In the genomic region with DNA sequence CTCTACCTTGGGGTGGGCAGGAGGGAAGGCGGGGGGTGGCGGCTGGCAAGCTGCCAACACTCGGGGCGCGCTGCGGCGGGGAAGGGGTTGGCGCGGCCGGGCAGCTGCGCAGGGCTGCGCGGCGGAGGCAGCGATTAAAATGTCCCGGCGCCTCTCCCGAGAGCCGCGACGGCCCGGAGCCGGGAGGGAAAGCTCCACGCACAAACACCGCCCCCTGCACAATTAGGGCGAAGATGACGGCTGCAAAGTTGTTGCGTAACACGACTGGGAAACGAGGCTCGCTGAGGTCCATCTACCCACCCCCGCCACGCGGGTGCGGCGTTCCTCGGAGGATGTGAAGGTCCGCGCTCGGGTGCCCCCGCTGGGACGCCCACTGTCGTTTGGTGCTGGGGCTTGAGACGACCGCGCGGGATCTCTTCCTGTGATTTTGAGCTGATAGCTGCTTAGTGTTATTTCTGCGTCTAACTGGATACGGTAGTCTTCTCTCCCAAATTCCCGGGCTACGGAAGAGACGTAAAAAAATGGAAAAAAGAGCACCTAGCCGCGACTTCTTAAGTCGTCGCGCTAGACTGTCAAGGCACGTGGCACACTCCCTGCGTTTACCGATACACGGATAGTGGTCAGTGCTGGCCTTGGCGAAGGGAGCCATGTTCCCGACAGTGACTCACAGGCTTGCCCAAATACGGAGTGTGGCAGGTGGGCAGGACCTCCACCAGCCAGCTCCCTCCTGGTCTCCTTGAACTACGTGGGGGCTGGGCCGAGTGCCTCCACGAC, we compare ENCODE assay signal across 1 cellular context.
A peak's percentile ranks its signal among the peaks of the same experiment; 100 is the strongest.
TF ChIP-seq lines count a peak whose summit lies in the region.

No MANE protein-coding gene starts in this region.

TF ChIP-seq in HepG2, 621 proteins besides CTCF, POLR2A, EP300 and RAD21 (continued from another document and continues in another):
- TF ChIP-seq ZNF318 (CRISPR knock-in tag; IDR thresholded peaks at IDR 0.05): no peak
- TF ChIP-seq SOX6 (IDR thresholded peaks at IDR 0.05): no peak
- peak; percentile 41; the same call in 1 of the 2 replicates for TF ChIP-seq SOX6 (CRISPR knock-in tag; IDR thresholded peaks at IDR 0.05)
- TF ChIP-seq HDAC2 (CRISPR knock-in tag; IDR thresholded peaks at IDR 0.05): peak; percentile 13; the same call in 1 of the 2 replicates
- TF ChIP-seq, protein P1, sequence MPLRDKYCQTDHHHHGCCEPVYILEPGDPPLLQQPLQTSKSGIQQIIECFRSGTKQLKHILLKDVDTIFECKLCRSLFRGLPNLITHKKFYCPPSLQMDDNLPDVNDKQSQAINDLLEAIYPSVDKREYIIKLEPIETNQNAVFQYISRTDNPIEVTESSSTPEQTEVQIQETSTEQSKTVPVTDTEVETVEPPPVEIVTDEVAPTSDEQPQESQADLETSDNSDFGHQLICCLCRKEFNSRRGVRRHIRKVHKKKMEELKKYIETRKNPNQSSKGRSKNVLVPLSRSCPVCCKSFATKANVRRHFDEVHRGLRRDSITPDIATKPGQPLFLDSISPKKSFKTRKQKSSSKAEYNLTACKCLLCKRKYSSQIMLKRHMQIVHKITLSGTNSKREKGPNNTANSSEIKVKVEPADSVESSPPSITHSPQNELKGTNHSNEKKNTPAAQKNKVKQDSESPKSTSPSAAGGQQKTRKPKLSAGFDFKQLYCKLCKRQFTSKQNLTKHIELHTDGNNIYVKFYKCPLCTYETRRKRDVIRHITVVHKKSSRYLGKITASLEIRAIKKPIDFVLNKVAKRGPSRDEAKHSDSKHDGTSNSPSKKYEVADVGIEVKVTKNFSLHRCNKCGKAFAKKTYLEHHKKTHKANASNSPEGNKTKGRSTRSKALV (CRISPR knock-in tag; IDR thresholded peaks at IDR 0.05): no peak
- no peak; the same call in 1 of the 2 replicates for TF ChIP-seq ZFP37 (CRISPR knock-in tag; IDR thresholded peaks at IDR 0.05; ENCODE audit: borderline replicate concordance)
- peak; percentile 43; the same call in 1 of the 2 replicates for TF ChIP-seq ZNF547 (CRISPR knock-in tag; IDR thresholded peaks at IDR 0.05)
- no peak for TF ChIP-seq ZNF674 (CRISPR knock-in tag; IDR thresholded peaks at IDR 0.05; ENCODE audit: low read depth)
- TF ChIP-seq ZNF772 (CRISPR knock-in tag; IDR thresholded peaks at IDR 0.05): peak; percentile 70; the same call in 1 of the 2 replicates
- 0 out of 2 replicates have a peak, but pooled peaks have one; percentile 46 for TF ChIP-seq SP5 (CRISPR knock-in tag; IDR thresholded peaks at IDR 0.05; ENCODE audit: borderline replicate concordance, low read depth)
- TF ChIP-seq ZNF891 (CRISPR knock-in tag; IDR thresholded peaks at IDR 0.05): peak; percentile 51; the same call in 1 of the 2 replicates
- no peak for TF ChIP-seq NFKBIZ (CRISPR knock-in tag; IDR thresholded peaks at IDR 0.05)
- no peak; the same call in 1 of the 2 replicates for TF ChIP-seq ZBTB26 (CRISPR knock-in tag; IDR thresholded peaks at IDR 0.05; ENCODE audit: borderline replicate concordance)
- TF ChIP-seq, protein P2, sequence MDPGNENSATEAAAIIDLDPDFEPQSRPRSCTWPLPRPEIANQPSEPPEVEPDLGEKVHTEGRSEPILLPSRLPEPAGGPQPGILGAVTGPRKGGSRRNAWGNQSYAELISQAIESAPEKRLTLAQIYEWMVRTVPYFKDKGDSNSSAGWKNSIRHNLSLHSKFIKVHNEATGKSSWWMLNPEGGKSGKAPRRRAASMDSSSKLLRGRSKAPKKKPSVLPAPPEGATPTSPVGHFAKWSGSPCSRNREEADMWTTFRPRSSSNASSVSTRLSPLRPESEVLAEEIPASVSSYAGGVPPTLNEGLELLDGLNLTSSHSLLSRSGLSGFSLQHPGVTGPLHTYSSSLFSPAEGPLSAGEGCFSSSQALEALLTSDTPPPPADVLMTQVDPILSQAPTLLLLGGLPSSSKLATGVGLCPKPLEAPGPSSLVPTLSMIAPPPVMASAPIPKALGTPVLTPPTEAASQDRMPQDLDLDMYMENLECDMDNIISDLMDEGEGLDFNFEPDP (CRISPR knock-in tag; conservative IDR thresholded peaks at IDR 0.05): no peak
- no peak for TF ChIP-seq MYC (CRISPR knock-in tag; IDR thresholded peaks at IDR 0.05; ENCODE audit: borderline replicate concordance)
- TF ChIP-seq PHB2 (IDR thresholded peaks at IDR 0.05; ENCODE audit: partially characterized antibody): no peak
- peak; percentile 44 for TF ChIP-seq ZNF883 (CRISPR knock-in tag; IDR thresholded peaks at IDR 0.05; ENCODE audit: not compliant biosample characterization)
- TF ChIP-seq HDAC1 (CRISPR knock-in tag; IDR thresholded peaks at IDR 0.05): peak; percentile 81
- no peak for TF ChIP-seq FOXC1 (CRISPR knock-in tag; IDR thresholded peaks at IDR 0.05; ENCODE audit: borderline replicate concordance)
- peak; percentile 79 for TF ChIP-seq RBM39 (IDR thresholded peaks at IDR 0.05; ENCODE audit: low read depth, low read length, poor library complexity, severe bottlenecking)
- no peak for TF ChIP-seq KAT7 (CRISPR knock-in tag; IDR thresholded peaks at IDR 0.05; ENCODE audit: borderline replicate concordance)
- TF ChIP-seq ZNF484 (CRISPR knock-in tag; IDR thresholded peaks at IDR 0.05; ENCODE audit: borderline replicate concordance, low read depth): 0 out of 2 replicates have a peak, but pooled peaks have one; percentile 46
- peak; percentile 54; the same call in 1 of the 2 replicates for TF ChIP-seq ZNF350 (CRISPR knock-in tag; IDR thresholded peaks at IDR 0.05; ENCODE audit: borderline replicate concordance, low read depth)
- TF ChIP-seq EHMT2 (IDR thresholded peaks at IDR 0.05; ENCODE audit: borderline replicate concordance, low read depth, low read length): no peak
- TF ChIP-seq, protein P3, sequence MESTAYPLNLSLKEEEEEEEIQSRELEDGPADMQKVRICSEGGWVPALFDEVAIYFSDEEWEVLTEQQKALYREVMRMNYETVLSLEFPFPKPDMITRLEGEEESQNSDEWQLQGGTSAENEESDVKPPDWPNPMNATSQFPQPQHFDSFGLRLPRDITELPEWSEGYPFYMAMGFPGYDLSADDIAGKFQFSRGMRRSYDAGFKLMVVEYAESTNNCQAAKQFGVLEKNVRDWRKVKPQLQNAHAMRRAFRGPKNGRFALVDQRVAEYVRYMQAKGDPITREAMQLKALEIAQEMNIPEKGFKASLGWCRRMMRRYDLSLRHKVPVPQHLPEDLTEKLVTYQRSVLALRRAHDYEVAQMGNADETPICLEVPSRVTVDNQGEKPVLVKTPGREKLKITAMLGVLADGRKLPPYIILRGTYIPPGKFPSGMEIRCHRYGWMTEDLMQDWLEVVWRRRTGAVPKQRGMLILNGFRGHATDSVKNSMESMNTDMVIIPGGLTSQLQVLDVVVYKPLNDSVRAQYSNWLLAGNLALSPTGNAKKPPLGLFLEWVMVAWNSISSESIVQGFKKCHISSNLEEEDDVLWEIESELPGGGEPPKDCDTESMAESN (CRISPR knock-in tag; conservative IDR thresholded peaks at IDR 0.05): peak; percentile 45; the same call in 1 of the 2 replicates
- TF ChIP-seq ZBTB42 (CRISPR knock-in tag; IDR thresholded peaks at IDR 0.05): no peak
- no peak for TF ChIP-seq ATRX (CRISPR knock-in tag; IDR thresholded peaks at IDR 0.05; ENCODE audit: borderline replicate concordance)
- TF ChIP-seq ZNF564 (CRISPR knock-in tag; IDR thresholded peaks at IDR 0.05): peak; percentile 54; the same call in 1 of the 2 replicates
- TF ChIP-seq U2AF1 (optimal IDR thresholded peaks at IDR 0.05; ENCODE audit: low read depth, low read length): no peak
- TF ChIP-seq ATM (IDR thresholded peaks at IDR 0.05; ENCODE audit: borderline replicate concordance): no peak
- TF ChIP-seq TCF7L2 (IDR thresholded peaks at IDR 0.05; ENCODE audit: low read depth, low read length): no peak
- TF ChIP-seq ZNF354B (CRISPR knock-in tag; IDR thresholded peaks at IDR 0.05): no peak
- no peak for TF ChIP-seq PBX3 (CRISPR knock-in tag; IDR thresholded peaks at IDR 0.05; ENCODE audit: borderline replicate concordance)
- no peak for TF ChIP-seq PTBP1 (IDR thresholded peaks at IDR 0.05; ENCODE audit: low read depth, low read length, poor library complexity, severe bottlenecking)
- TF ChIP-seq ZNF747 (CRISPR knock-in tag; IDR thresholded peaks at IDR 0.05; ENCODE audit: borderline replicate concordance): peak; percentile 68; the same call in 1 of the 2 replicates
- no peak for TF ChIP-seq MAFF (IDR thresholded peaks at IDR 0.05; ENCODE audit: low read depth, low read length)
- no peak for TF ChIP-seq DMTF1 (CRISPR knock-in tag; IDR thresholded peaks at IDR 0.05)
- TF ChIP-seq STAG1 (CRISPR knock-in tag; IDR thresholded peaks at IDR 0.05): peak; percentile 28; the same call in 1 of the 2 replicates
- no peak for TF ChIP-seq RORA (CRISPR knock-in tag; IDR thresholded peaks at IDR 0.05)
- no peak for TF ChIP-seq TEAD3 (CRISPR knock-in tag; optimal IDR thresholded peaks at IDR 0.05; ENCODE audit: borderline replicate concordance)
- TF ChIP-seq NR2F6 (IDR thresholded peaks at IDR 0.05): no peak
- TF ChIP-seq NR2F6 (CRISPR knock-in tag; IDR thresholded peaks at IDR 0.05): peak; percentile 47; the same call in 1 of the 2 replicates
